8 cellular contexts compared by ENCODE assay signal in genomic region chr1:151993734-151994496, GRCh38. TPM values are rescaled to one million over a fixed set of nuclear protein-coding genes. Genes with fewer than 3 reads are reported as not detected.
DNase-seq lines count a peak whose midpoint lies in the region; ATAC-seq and TF ChIP-seq lines count a peak whose summit lies in the region.

TSS of gene S100A10 (minus strand) at chr1:151993859. CDS start at chr1:151986230, 7,629 bp downstream.

- H3K4me3 ChIP-seq in left ventricle myocardium inferior: peak within 1 kb of the TSS; percentile 94
- H3K4me3 ChIP-seq in retinal pigment epithelial cell (ENCODE audit: low read length): peak within 1 kb of the TSS; percentile 78

- intact Hi-C loops in CD14-positive monocyte (cut with micrococcal nuclease) (loop anchor here (2.0 to 10.0 kb wide), 6 partner anchors 43 to 379 kb away; partner anchors contain the start of genes S100A11 (in 2 of the 2) and SNX27 (in 1 of the 2)), left ventricle myocardium inferior (cut with micrococcal nuclease) (no loop called here)

- H3K27ac ChIP-seq in left ventricle myocardium inferior (replicated peaks): peak within 1 kb of the TSS; percentile 98

- H3K4me1 Mint-ChIP-seq in CD14-positive monocyte: peaks cover 48% of the 10 kb centered on the region

- H3K36me3 Mint-ChIP-seq in CD14-positive monocyte: peaks cover 22% of the 10 kb centered on the region in 2 donors

- H3K9me3 ChIP-seq in left ventricle myocardium inferior (replicated peaks): no peaks in the 10 kb centered on the region

- peak within 1 kb of the TSS; percentile 98 for H3K4me3 Mint-ChIP-seq in CD14-positive monocyte

- DNase-seq in CD14-positive monocyte (ENCODE audit: low spot score): peak; percentile 75
- peak; percentile 82 for DNase-seq in HK-2 (ENCODE audit: unreplicated experiment)
- peak; percentile 51 to 89 (median 76) for DNase-seq in T-helper 2 cell
- DNase-seq in amniotic epithelial cell (ENCODE audit: low read depth): peak; percentile 70
- peak; percentile 85 for DNase-seq in left ventricle myocardium inferior
- no peak for DNase-seq in retinal pigment epithelial cell (ENCODE audit: low read depth)
- no peak for DNase-seq in hippocampal formation (lab: John Stamatoyannopoulos, UW)

- H3K27me3 ChIP-seq in left ventricle myocardium inferior (ENCODE audit: low read depth): no peaks in the 10 kb centered on the region

- ATAC-seq in GM19463 (IDR thresholded peaks at IDR 0.05; ENCODE audit: unreplicated experiment): no peak

- peak within 1 kb of the TSS; percentile 99 to 100 (median 99) for H3K27ac Mint-ChIP-seq in CD14-positive monocyte

- TF ChIP-seq CTCF in CD14-positive monocyte (IDR thresholded peaks at IDR 0.05): no peak
- TF ChIP-seq CTCF in left ventricle myocardium inferior (IDR thresholded peaks at IDR 0.05; ENCODE audit: borderline replicate concordance): no peak
- no peak for TF ChIP-seq CTCF in retinal pigment epithelial cell (conservative IDR thresholded peaks at IDR 0.05; ENCODE audit: low read depth, low read length)

- H3K4me1 ChIP-seq in left ventricle myocardium inferior: peaks cover 65% of the 10 kb centered on the region

- peaks cover 0 to 3% (median 0%) of the 10 kb centered on the region in 7 donors for H3K9me3 Mint-ChIP-seq in CD14-positive monocyte

- H3K27me3 Mint-ChIP-seq in CD14-positive monocyte (ENCODE audit: low read depth in 3 of 3): peaks cover 0 to 5% (median 5%) of the 10 kb centered on the region in 3 donors

- H3K36me3 ChIP-seq in left ventricle myocardium inferior: no peaks in the 10 kb centered on the region

RNA-seq across cellular contexts. Expression of gene S100A10, which starts in this region (rescaled TPM):
- polyA plus RNA-seq in CD14-positive monocyte: 1,000 to 10,000 TPM; 2,129 to 2,138 TPM
- 186 TPM for total RNA-seq in left ventricle myocardium inferior

Comparison
In these comparisons a context has a peak if more than half of its experiments do, and no peak if none do; other contexts are left out.
1. DNase-seq: peak in CD14-positive monocyte (single experiment), HK-2 (single experiment), T-helper 2 cell (5 of 5), amniotic epithelial cell (single experiment) and left ventricle myocardium inferior (single experiment); none in retinal pigment epithelial cell (single experiment) and hippocampal formation (0 of 2).